9 cellular contexts compared by ENCODE assay signal in the genomic region with DNA sequence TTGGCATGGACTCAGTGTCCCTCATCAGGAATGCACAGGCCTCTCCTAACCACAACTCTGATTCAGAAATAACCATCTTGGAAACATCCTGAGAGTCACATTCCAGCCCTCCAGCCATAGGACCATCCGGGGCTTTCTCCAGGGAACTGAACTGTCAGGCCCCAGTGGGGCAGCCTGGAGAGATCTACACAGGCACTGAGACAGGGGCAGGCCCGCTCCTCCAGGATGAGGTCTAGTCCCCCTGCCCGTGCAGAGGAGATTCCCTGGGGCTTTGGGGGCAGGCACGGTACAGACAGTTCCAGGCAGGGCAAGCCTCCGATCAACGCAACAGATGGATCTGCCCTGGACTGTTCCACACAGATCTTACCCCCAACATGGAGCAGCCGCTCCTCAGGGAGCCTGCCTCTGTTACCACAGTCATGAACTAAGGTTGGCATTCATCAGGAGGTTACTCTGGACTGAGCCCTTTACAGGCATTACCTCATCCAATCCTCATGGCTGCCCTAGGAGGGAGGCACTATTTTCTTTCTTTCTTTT. TPM values are rescaled to one million over a fixed set of nuclear protein-coding genes. Genes with fewer than 3 reads are reported as not detected.
A peak's percentile ranks its signal among the peaks of the same experiment; 100 is the strongest.
DNase-seq lines count a peak whose midpoint lies in the region; ATAC-seq and TF ChIP-seq lines count a peak whose summit lies in the region.
"Had no signal": no experiment of that assay in that cellular context is flagged by ENCODE, and none has a peak within 500 bp of the region (broad histone marks: within the 10 kb centered on the region; RNA-seq: fewer than 3 reads in every experiment).

No MANE protein-coding gene starts in this region.

- peak overlapping the region in 1 of 3 donors; percentile 20 for H3K9ac ChIP-seq in skeletal muscle tissue (ENCODE audit: low read depth in 1 of 3, low read length in 3 of 3)

- ATAC-seq in gastroesophageal sphincter = peak; percentile 30
- no peak for ATAC-seq in HG03469 (IDR thresholded peaks at IDR 0.05; ENCODE audit: unreplicated experiment)
- no peak for ATAC-seq in activated CD8-positive, alpha-beta T cell treated with anti-CD3 and anti-CD28 coated beads for 36 hours
- ATAC-seq: natural killer cell had no signal

- TF ChIP-seq POLR2A in adrenal gland (IDR thresholded peaks at IDR 0.05) (no peak), gastroesophageal sphincter (IDR thresholded peaks at IDR 0.05) (no peak)

- no peak overlapping the region for H3K4me3 Mint-ChIP-seq in activated naive CD4-positive, alpha-beta T cell treated with anti-CD3 and anti-CD28 coated beads, Interleukin-2, amount 10 ng/mL, durations not matched to agents 7 days and 5 days
- no peak overlapping the region for H3K4me3 Mint-ChIP-seq in activated CD8-positive, alpha-beta T cell treated with anti-CD3 and anti-CD28 coated beads for 36 hours
- H3K4me3 Mint-ChIP-seq: natural killer cell had no signal

- peaks cover 69 to 100% of the 10 kb centered on the region in 2 donors for H3K4me1 ChIP-seq in adrenal gland (replicated peaks in 1 of 2)
- peaks cover 0 to 47% (median 3%) of the 10 kb centered on the region in 3 donors for H3K4me1 ChIP-seq in gastroesophageal sphincter
- peaks cover 3 to 6% (median 5%) of the 10 kb centered on the region in 3 donors for H3K4me1 ChIP-seq in skeletal muscle tissue (ENCODE audit: control insufficient read depth in 3 of 3, insufficient read depth in 3 of 3, low read length in 3 of 3)

- no peaks in the 10 kb centered on the region for H3K36me3 Mint-ChIP-seq in activated naive CD4-positive, alpha-beta T cell treated with anti-CD3 and anti-CD28 coated beads, Interleukin-2, amount 10 ng/mL, durations not matched to agents 7 days and 5 days
- no peaks in the 10 kb centered on the region for H3K36me3 Mint-ChIP-seq in activated CD8-positive, alpha-beta T cell treated with anti-CD3 and anti-CD28 coated beads for 36 hours (ENCODE audit: low read depth)
- H3K36me3 Mint-ChIP-seq: natural killer cell had no signal

- H3K27ac ChIP-seq in adrenal gland = peak overlapping the region in 4 of 5 donors; percentile 79 to 98 (median 86)
- H3K27ac ChIP-seq in gastroesophageal sphincter = peak overlapping the region in 1 of 4 donors; percentile 49
- peak overlapping the region; percentile 7 for H3K27ac ChIP-seq in skeletal muscle tissue (ENCODE audit: low read depth, low read length)
- no peak overlapping the region for H3K27ac ChIP-seq in dorsolateral prefrontal cortex

- CTCF ChIA-PET in activated naive CD4-positive, alpha-beta T cell treated with anti-CD3 and anti-CD28 coated beads, Interleukin-2, amount 10 ng/mL, durations not matched to agents 7 days and 5 days (lab: Charles Lee) = no interaction called here
- CTCF ChIA-PET in activated CD8-positive, alpha-beta T cell treated with anti-CD3 and anti-CD28 coated beads for 36 hours (lab: Charles Lee) = no interaction called here

- DNase-seq in GM04503 (ENCODE audit: low read depth) (peak; percentile 56), adrenal gland (peak in 1 of 7 donors; percentile 23), dorsolateral prefrontal cortex (no peak)
- no peak for DNase-seq in activated naive CD4-positive, alpha-beta T cell treated with anti-CD3 and anti-CD28 coated beads, Interleukin-2, amount 10 ng/mL, durations not matched to agents 7 days and 5 days
- DNase-seq in activated CD8-positive, alpha-beta T cell treated with anti-CD3 and anti-CD28 coated beads for 36 hours = no peak
- DNase-seq: natural killer cell had no signal

- no peaks in the 10 kb centered on the region for H3K27me3 ChIP-seq in adrenal gland
- H3K27me3 ChIP-seq in gastroesophageal sphincter = no peaks in the 10 kb centered on the region
- peaks cover 4 to 13% (median 7%) of the 10 kb centered on the region in 3 donors for H3K27me3 ChIP-seq in skeletal muscle tissue (ENCODE audit: control insufficient read depth in 3 of 3, insufficient read depth in 3 of 3, low read length in 3 of 3)
- H3K27me3 ChIP-seq in dorsolateral prefrontal cortex = peaks cover 0 to 4% (median 0%) of the 10 kb centered on the region in 45 donors

- H3K4me3 ChIP-seq in adrenal gland (no peak overlapping the region), gastroesophageal sphincter (no peak overlapping the region), skeletal muscle tissue (ENCODE audit: low read length in 3 of 3) (no peak overlapping the region), dorsolateral prefrontal cortex (no peak overlapping the region)

- intact Hi-C loops in adrenal gland (cut with DNase I) (no loop called here), dorsolateral prefrontal cortex (cut with DNase I) (no loop called here)
- intact Hi-C loops in activated CD8-positive, alpha-beta T cell treated with anti-CD3 and anti-CD28 coated beads for 36 hours (cut with micrococcal nuclease) = no loop called here

- H3K9me3 ChIP-seq in adrenal gland (replicated peaks in 1 of 3) = no peaks in the 10 kb centered on the region
- no peaks in the 10 kb centered on the region for H3K9me3 ChIP-seq in gastroesophageal sphincter
- no peaks in the 10 kb centered on the region for H3K9me3 ChIP-seq in skeletal muscle tissue (ENCODE audit: control insufficient read depth in 3 of 3, low read length in 3 of 3)

- no peak for TF ChIP-seq EP300 in gastroesophageal sphincter (IDR thresholded peaks at IDR 0.05)

- no peaks in the 10 kb centered on the region for H3K9me3 Mint-ChIP-seq in activated naive CD4-positive, alpha-beta T cell treated with anti-CD3 and anti-CD28 coated beads, Interleukin-2, amount 10 ng/mL, durations not matched to agents 7 days and 5 days
- no peaks in the 10 kb centered on the region for H3K9me3 Mint-ChIP-seq in activated CD8-positive, alpha-beta T cell treated with anti-CD3 and anti-CD28 coated beads for 36 hours
- H3K9me3 Mint-ChIP-seq: natural killer cell had no signal

- 61 to 72% (median 69%) methylated on average over 6 to 7 of the region's 7 CpGs for WGBS in adrenal gland, 4 donors
- 60 to 100% methylated on average over 1 to 2 of the region's 7 CpGs for WGBS in gastroesophageal sphincter (ENCODE audit: low coverage in 1 of 2), 2 donors

- POLR2A ChIA-PET in activated CD8-positive, alpha-beta T cell treated with anti-CD3 and anti-CD28 coated beads for 36 hours (lab: Charles Lee) = no interaction called here

- peaks cover 17% of the 10 kb centered on the region for H3K27me3 Mint-ChIP-seq in activated naive CD4-positive, alpha-beta T cell treated with anti-CD3 and anti-CD28 coated beads, Interleukin-2, amount 10 ng/mL, durations not matched to agents 7 days and 5 days
- H3K27me3 Mint-ChIP-seq in activated CD8-positive, alpha-beta T cell treated with anti-CD3 and anti-CD28 coated beads for 36 hours = peaks cover 6% of the 10 kb centered on the region

- no peak for TF ChIP-seq CTCF in adrenal gland (IDR thresholded peaks at IDR 0.05)
- TF ChIP-seq CTCF in gastroesophageal sphincter (IDR thresholded peaks at IDR 0.05) = no peak
- TF ChIP-seq CTCF in activated CD8-positive, alpha-beta T cell treated with anti-CD3 and anti-CD28 coated beads for 36 hours (IDR thresholded peaks at IDR 0.05) = no peak
- TF ChIP-seq CTCF in dorsolateral prefrontal cortex (IDR thresholded peaks at IDR 0.05 in 54 of 56, conservative IDR thresholded peaks at IDR 0.05 in 2 of 56; ENCODE audit: low read depth in 1 of 56, partially characterized antibody in 56 of 56) = no peak

- no peaks in the 10 kb centered on the region for H3K4me1 Mint-ChIP-seq in activated naive CD4-positive, alpha-beta T cell treated with anti-CD3 and anti-CD28 coated beads, Interleukin-2, amount 10 ng/mL, durations not matched to agents 7 days and 5 days
- no peaks in the 10 kb centered on the region for H3K4me1 Mint-ChIP-seq in activated CD8-positive, alpha-beta T cell treated with anti-CD3 and anti-CD28 coated beads for 36 hours (ENCODE audit: low read depth)

- H3K36me3 ChIP-seq in adrenal gland (replicated peaks in 1 of 2) = peaks cover 0 to 15% of the 10 kb centered on the region in 2 donors
- H3K36me3 ChIP-seq in gastroesophageal sphincter = no peaks in the 10 kb centered on the region
- H3K36me3 ChIP-seq in skeletal muscle tissue (ENCODE audit: control insufficient read depth in 3 of 3, insufficient read depth in 3 of 3, low read length in 3 of 3) = no peaks in the 10 kb centered on the region

- no peak overlapping the region for H3K27ac Mint-ChIP-seq in activated naive CD4-positive, alpha-beta T cell treated with anti-CD3 and anti-CD28 coated beads, Interleukin-2, amount 10 ng/mL, durations not matched to agents 7 days and 5 days
- H3K27ac Mint-ChIP-seq in activated CD8-positive, alpha-beta T cell treated with anti-CD3 and anti-CD28 coated beads for 36 hours = no peak overlapping the region
- H3K27ac Mint-ChIP-seq: natural killer cell had no signal

RNA-seq across cellular contexts. Expression of a gene that starts 12.0 kb away (rescaled TPM):
- total RNA-seq in adrenal gland (100 to 1,000 TPM; 366 to 595 (median 455) TPM), gastroesophageal sphincter (10 to 100 TPM in 2 of 4 donors, 1 to 10 TPM in 2; 2.0 to 13.9 (median 9.8) TPM), skeletal muscle tissue (0.52 TPM), dorsolateral prefrontal cortex (10 to 100 TPM in 51 of 120 experiments, 1 to 10 TPM in 69; 1.8 to 17.7 (median 9.4) TPM)
- 100 to 1,000 TPM; 133 to 325 (median 160) TPM for polyA plus RNA-seq in adrenal gland
- total RNA-seq in activated CD8-positive, alpha-beta T cell treated with anti-CD3 and anti-CD28 coated beads for 36 hours = not detected
- total RNA-seq: natural killer cell had no signal

RNA-seq across cellular contexts. Expression of a gene that starts 59.6 kb away (rescaled TPM):
- total RNA-seq in adrenal gland = 10 to 100 TPM; 51.0 to 92.4 (median 68.3) TPM
- polyA plus RNA-seq in adrenal gland = 10 to 100 TPM; 20.0 to 49.8 (median 23.7) TPM
- 10 to 100 TPM; 20.2 to 47.3 (median 38.2) TPM for total RNA-seq in gastroesophageal sphincter
- total RNA-seq in skeletal muscle tissue = 7.8 TPM
- total RNA-seq in activated CD8-positive, alpha-beta T cell treated with anti-CD3 and anti-CD28 coated beads for 36 hours = 1 to 10 TPM; 4.2 to 4.6 TPM
- 10 to 100 TPM; 21.6 to 37.7 (median 26.8) TPM for total RNA-seq in dorsolateral prefrontal cortex

Comparison
In these comparisons a context has a peak if more than half of its experiments do, and no peak if none do; other contexts are left out.
1. H3K27ac ChIP-seq: peak in adrenal gland (4 of 5) and skeletal muscle tissue (single experiment); none in dorsolateral prefrontal cortex (0 of 59).
2. RNA of a gene that starts 12.0 kb away (total RNA-seq): 366 to 595 TPM in adrenal gland; 2.0 to 13.9 TPM in gastroesophageal sphincter, 1.8 to 17.7 TPM in dorsolateral prefrontal cortex, 0.52 TPM in skeletal muscle tissue (single experiment) and not detected in activated CD8-positive, alpha-beta T cell treated with anti-CD3 and anti-CD28 coated beads for 36 hours; every median in the first group is over 10 times any median in the second.